Comparison of ENCODE assay signal across 14 cellular contexts in genomic region chr17:34243732-34244299, GRCh38. TPM values are rescaled to one million over a fixed set of nuclear protein-coding genes. Genes with fewer than 3 reads are reported as not detected.
"Had no signal": no experiment of that assay in that cellular context is flagged by ENCODE, and none has a peak within 500 bp of the region (broad histone marks: within the 10 kb centered on the region; RNA-seq: fewer than 3 reads in every experiment).

No MANE protein-coding gene starts in this region.

- H3K4me3 Mint-ChIP-seq: activated CD8-positive, alpha-beta T cell treated with anti-CD3 and anti-CD28 coated beads for 36 hours had no signal

- H3K36me3 ChIP-seq: breast epithelium, heart left ventricle, tibial nerve had no signal

- H3K9me3 ChIP-seq: breast epithelium, heart left ventricle, tibial nerve had no signal

- DNase-seq: activated CD8-positive, alpha-beta memory T cell treated with anti-CD3 and anti-CD28 coated beads, Interleukin-2, amount 50 U/mL, for 4 hours; activated CD8-positive, alpha-beta T cell treated with anti-CD3 and anti-CD28 coated beads for 36 hours; activated naive CD4-positive, alpha-beta T cell; aorta; heart left ventricle; islet precursor cell; left ventricle myocardium superior; retina; SW 1271 had no signal

- H3K4me3 ChIP-seq: breast epithelium, heart left ventricle, tibial nerve had no signal

- H3K27me3 ChIP-seq: breast epithelium, heart left ventricle, tibial nerve had no signal

- H3K4me1 ChIP-seq: parathyroid adenoma had no signal

- ATAC-seq: activated CD8-positive, alpha-beta T cell treated with anti-CD3 and anti-CD28 coated beads for 36 hours; heart left ventricle; left ventricle myocardium superior had no signal

- H3K9me3 Mint-ChIP-seq: activated CD8-positive, alpha-beta T cell treated with anti-CD3 and anti-CD28 coated beads for 36 hours had no signal

- H3K27ac Mint-ChIP-seq: activated CD8-positive, alpha-beta T cell treated with anti-CD3 and anti-CD28 coated beads for 36 hours had no signal

- H3K27ac ChIP-seq: parathyroid adenoma, VCaP had no signal

RNA-seq across cellular contexts. Expression of gene CCL2, which starts 11.3 kb away (rescaled TPM):
- total RNA-seq: activated CD8-positive, alpha-beta T cell treated with anti-CD3 and anti-CD28 coated beads for 36 hours had no signal

RNA-seq across cellular contexts. Expression of gene CCL7, which starts 26.2 kb away (rescaled TPM):
- total RNA-seq: activated CD8-positive, alpha-beta T cell treated with anti-CD3 and anti-CD28 coated beads for 36 hours; aorta; breast epithelium; frontal cortex; left ventricle myocardium superior; tibial nerve had no signal
- polyA plus RNA-seq: aorta had no signal

RNA-seq across cellular contexts. Expression of gene CCL11, which starts 41.7 kb away (rescaled TPM):
- total RNA-seq: activated CD8-positive, alpha-beta T cell treated with anti-CD3 and anti-CD28 coated beads for 36 hours; aorta; frontal cortex had no signal
- polyA plus RNA-seq: aorta had no signal
